8 cellular contexts compared by ENCODE assay signal in genomic region chrX:39613508-39613921, GRCh38.
DNase-seq lines count a peak whose midpoint lies in the region; ATAC-seq and TF ChIP-seq lines count a peak whose summit lies in the region.

No MANE protein-coding gene starts in this region.

- H3K27ac ChIP-seq in BLaER1, result no peak overlapping the region
- H3K27ac ChIP-seq in ascending aorta, result no peak overlapping the region
- H3K27ac ChIP-seq in lower lobe of right lung, result peak overlapping the region; percentile 46
- no peak overlapping the region for H3K27ac ChIP-seq in upper lobe of right lung

- H3K36me3 ChIP-seq in BLaER1 (no peaks in the 10 kb centered on the region), ascending aorta (no peaks in the 10 kb centered on the region), lower lobe of right lung (no peaks in the 10 kb centered on the region), upper lobe of right lung (no peaks in the 10 kb centered on the region)

- H4K20me1 ChIP-seq in BLaER1, result no peaks in the 10 kb centered on the region

- TF ChIP-seq CTCF in ascending aorta (IDR thresholded peaks at IDR 0.05) (no peak), lower lobe of right lung (IDR thresholded peaks at IDR 0.05) (no peak), upper lobe of right lung (IDR thresholded peaks at IDR 0.05) (no peak)

- intact Hi-C loops in ascending aorta (cut with DNase I) (no loop called here), lower lobe of right lung (cut with DNase I) (no loop called here), upper lobe of right lung (cut with DNase I) (no loop called here)

- H3K9me3 ChIP-seq in BLaER1 (no peaks in the 10 kb centered on the region), ascending aorta (no peaks in the 10 kb centered on the region), lower lobe of right lung (no peaks in the 10 kb centered on the region), upper lobe of right lung (no peaks in the 10 kb centered on the region)

- peak overlapping the region; percentile 69 for H3K4me2 ChIP-seq in BLaER1

- H3K9ac ChIP-seq in BLaER1, result no peak overlapping the region

- H3K4me3 ChIP-seq in BLaER1, result peak overlapping the region; percentile 60
- peak overlapping the region; percentile 44 to 56 for H3K4me3 ChIP-seq in ascending aorta
- peak overlapping the region; percentile 44 for H3K4me3 ChIP-seq in lower lobe of right lung
- peak overlapping the region; percentile 43 for H3K4me3 ChIP-seq in upper lobe of right lung

- peaks cover 23% of the 10 kb centered on the region for H3K4me1 ChIP-seq in BLaER1
- peaks cover 0 to 5% of the 10 kb centered on the region in 2 donors for H3K4me1 ChIP-seq in ascending aorta
- H3K4me1 ChIP-seq in lower lobe of right lung, result no peaks in the 10 kb centered on the region
- H3K4me1 ChIP-seq in upper lobe of right lung, result no peaks in the 10 kb centered on the region

- H3K27me3 ChIP-seq in BLaER1 (no peaks in the 10 kb centered on the region), ascending aorta (no peaks in the 10 kb centered on the region), lower lobe of right lung (ENCODE audit: low read depth) (no peaks in the 10 kb centered on the region), upper lobe of right lung (no peaks in the 10 kb centered on the region)

- peak; percentile 62 for DNase-seq in NCI-H510A treated with DMSO at 0.1 percent for 48 hours (lab: John Stamatoyannopoulos, UW)
- DNase-seq in ascending aorta (ENCODE audit: low spot score in 2 of 2), result no peak
- DNase-seq in lower lobe of right lung, result peak; percentile 39
- DNase-seq in upper lobe of right lung, result no peak
- no peak for DNase-seq in activated CD4-positive, CD25-positive, alpha-beta regulatory T cell treated with anti-CD3 and anti-CD28 coated beads, Interleukin-2, amount 50 U/mL, for 72 hours
- DNase-seq in GOT3 (lab: John Stamatoyannopoulos, UW), result no peak

- peak; percentile 22 for ATAC-seq in GM21825 (IDR thresholded peaks at IDR 0.05; ENCODE audit: unreplicated experiment)
- peak; percentile 45 to 51 for ATAC-seq in lower lobe of right lung
- ATAC-seq in upper lobe of right lung, result peak; percentile 59

Comparison
In these comparisons a context has a peak if more than half of its experiments do, and no peak if none do; other contexts are left out.
1. DNase-seq: peak in NCI-H510A treated with DMSO at 0.1 percent for 48 hours (single experiment) and lower lobe of right lung (single experiment); none in ascending aorta (0 of 2), upper lobe of right lung (single experiment), activated CD4-positive, CD25-positive, alpha-beta regulatory T cell treated with anti-CD3 and anti-CD28 coated beads, Interleukin-2, amount 50 U/mL, for 72 hours (single experiment) and GOT3 (single experiment).
2. Peak in every context shown above with its lines, with median percentiles within 50 percentile points of each other: H3K4me3 ChIP-seq and ATAC-seq.